In the genomic region with DNA sequence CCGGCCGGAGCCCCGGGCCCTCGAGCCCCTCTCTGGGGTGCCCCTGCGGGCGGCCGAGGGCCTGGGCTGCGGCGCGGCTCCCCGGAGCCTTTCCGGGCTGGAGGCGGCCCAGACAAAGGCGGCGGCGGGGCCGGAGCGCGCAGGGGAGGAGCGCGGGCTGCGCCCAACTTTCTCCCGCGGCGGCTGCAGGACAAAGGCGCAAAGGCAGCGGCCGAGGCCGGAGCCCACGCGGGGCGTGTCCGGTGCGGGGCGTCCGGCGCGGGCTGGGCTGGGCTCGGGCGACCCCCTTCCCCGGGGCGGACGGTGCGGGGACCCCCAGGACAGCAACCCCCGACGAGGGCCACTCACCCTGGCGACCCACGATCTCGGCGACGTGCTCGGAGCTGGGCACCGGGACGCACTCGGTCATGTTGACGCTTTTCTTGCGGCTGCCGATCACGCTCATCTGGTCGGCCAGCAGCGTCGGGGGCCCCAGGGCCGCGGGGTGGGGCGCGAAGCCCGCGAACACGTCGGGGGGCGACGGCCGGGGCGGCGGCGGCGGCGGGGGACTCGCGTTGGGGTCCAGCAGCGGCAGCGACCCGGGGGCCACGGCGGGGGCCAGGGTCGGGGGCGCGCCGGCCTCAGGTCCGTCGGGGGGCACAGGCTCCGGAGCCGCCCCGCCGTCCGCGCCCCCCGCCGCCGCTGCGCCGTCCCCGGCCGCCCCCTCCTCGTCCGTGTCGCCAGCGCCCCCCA, we compare ENCODE assay signal across 1 cellular context.
TF ChIP-seq lines count a peak whose summit lies in the region.

No MANE protein-coding gene starts in this region.

TF ChIP-seq in IMR-90, 13 proteins besides CTCF, POLR2A, EP300 and RAD21 (continued from another document):
- no peak for TF ChIP-seq FOS (IDR thresholded peaks at IDR 0.05; ENCODE audit: low read depth, low read length)
- TF ChIP-seq, protein P1, sequence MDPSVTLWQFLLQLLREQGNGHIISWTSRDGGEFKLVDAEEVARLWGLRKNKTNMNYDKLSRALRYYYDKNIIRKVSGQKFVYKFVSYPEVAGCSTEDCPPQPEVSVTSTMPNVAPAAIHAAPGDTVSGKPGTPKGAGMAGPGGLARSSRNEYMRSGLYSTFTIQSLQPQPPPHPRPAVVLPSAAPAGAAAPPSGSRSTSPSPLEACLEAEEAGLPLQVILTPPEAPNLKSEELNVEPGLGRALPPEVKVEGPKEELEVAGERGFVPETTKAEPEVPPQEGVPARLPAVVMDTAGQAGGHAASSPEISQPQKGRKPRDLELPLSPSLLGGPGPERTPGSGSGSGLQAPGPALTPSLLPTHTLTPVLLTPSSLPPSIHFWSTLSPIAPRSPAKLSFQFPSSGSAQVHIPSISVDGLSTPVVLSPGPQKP (IDR thresholded peaks at IDR 0.05; ENCODE audit: borderline replicate concordance, low read depth, low read length): no peak
- TF ChIP-seq, protein P2, sequence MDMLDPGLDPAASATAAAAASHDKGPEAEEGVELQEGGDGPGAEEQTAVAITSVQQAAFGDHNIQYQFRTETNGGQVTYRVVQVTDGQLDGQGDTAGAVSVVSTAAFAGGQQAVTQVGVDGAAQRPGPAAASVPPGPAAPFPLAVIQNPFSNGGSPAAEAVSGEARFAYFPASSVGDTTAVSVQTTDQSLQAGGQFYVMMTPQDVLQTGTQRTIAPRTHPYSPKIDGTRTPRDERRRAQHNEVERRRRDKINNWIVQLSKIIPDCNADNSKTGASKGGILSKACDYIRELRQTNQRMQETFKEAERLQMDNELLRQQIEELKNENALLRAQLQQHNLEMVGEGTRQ (IDR thresholded peaks at IDR 0.05; ENCODE audit: low read depth, low read length): no peak
- no peak for TF ChIP-seq RFX5 (IDR thresholded peaks at IDR 0.05; ENCODE audit: low read depth, low read length)
